8 cellular contexts compared by ENCODE assay signal in genomic region chr3:20930034-20930433, GRCh38.
DNase-seq lines count a peak whose midpoint lies in the region; ATAC-seq and TF ChIP-seq lines count a peak whose summit lies in the region.

No MANE protein-coding gene starts in this region.

- in situ Hi-C loops in KBM-7 (cut with MboI; ENCODE audit: low pct_unique_long_range_greater_than_20kb, low sequenced_read_pairs): no loop called here

- H3K9me3 ChIP-seq in right lobe of liver: no peaks in the 10 kb centered on the region

- TF ChIP-seq CTCF in GM06990 (IDR thresholded peaks at IDR 0.05; ENCODE audit: insufficient read depth, low read length, poor library complexity, severe bottlenecking) (peak; percentile 34), right lobe of liver (IDR thresholded peaks at IDR 0.05) (peak; percentile 46 to 71 (median 60))

- peaks cover 18% of the 10 kb centered on the region for H3K9me3 Mint-ChIP-seq in activated T-cell treated with anti-CD3 and anti-CD28 coated beads, Interleukin-2, amount 50 U/mL, for 24 hours

- intact Hi-C loops in right lobe of liver (cut with DNase I): no loop called here

- H3K36me3 ChIP-seq in GM06990 (ENCODE audit: control insufficient read depth, insufficient read depth, low read length) (no peaks in the 10 kb centered on the region), right lobe of liver (no peaks in the 10 kb centered on the region)

- ATAC-seq in right lobe of liver (peak; percentile 67 to 82 (median 80)), esophagus mucosa (no peak)

- H3K27me3 ChIP-seq in GM06990 (replicated peaks; ENCODE audit: control insufficient read depth, insufficient read depth, low read length) (no peaks in the 10 kb centered on the region), right lobe of liver (no peaks in the 10 kb centered on the region)

- no peaks in the 10 kb centered on the region for H3K27me3 Mint-ChIP-seq in activated T-cell treated with anti-CD3 and anti-CD28 coated beads, Interleukin-2, amount 50 U/mL, for 24 hours

- no peak overlapping the region for H3K27ac ChIP-seq in right lobe of liver

- no peaks in the 10 kb centered on the region for H3K4me1 ChIP-seq in right lobe of liver

- no peaks in the 10 kb centered on the region for H3K36me3 Mint-ChIP-seq in activated T-cell treated with anti-CD3 and anti-CD28 coated beads, Interleukin-2, amount 50 U/mL, for 24 hours (ENCODE audit: low read depth)

- no peak overlapping the region for H3K27ac Mint-ChIP-seq in activated T-cell treated with anti-CD3 and anti-CD28 coated beads, Interleukin-2, amount 50 U/mL, for 24 hours

- DNase-seq in GM06990 (ENCODE audit: extremely low read depth, insufficient read length) (no peak), KBM-7 (peak; percentile 3), astrocyte of the hippocampus (ENCODE audit: low read depth, low spot score) (peak; percentile 23), right lobe of liver (peak in 1 of 3 donors; percentile 48), CD1c-positive myeloid dendritic cell (ENCODE audit: extremely low spot score) (no peak)
- DNase-seq in activated CD4-positive, alpha-beta T cell treated with anti-CD3 and anti-CD28 coated beads, Interleukin-2, amount 50 U/mL, for 4 hours: no peak
- no peak for DNase-seq in activated T-cell treated with anti-CD3 and anti-CD28 coated beads, Interleukin-2, amount 50 U/mL, for 24 hours

- WGBS in right lobe of liver (ENCODE audit: insufficient coverage, low coverage, low lambda C conversion rate, missing lambda C conversion rate): 1% methylated on average over 3 of the region's 3 CpGs

- no peaks in the 10 kb centered on the region for H3K4me1 Mint-ChIP-seq in activated T-cell treated with anti-CD3 and anti-CD28 coated beads, Interleukin-2, amount 50 U/mL, for 24 hours (ENCODE audit: low read depth)

- TF ChIP-seq POLR2A in right lobe of liver (IDR thresholded peaks at IDR 0.05): no peak

- no peak overlapping the region for H3K4me3 Mint-ChIP-seq in activated T-cell treated with anti-CD3 and anti-CD28 coated beads, Interleukin-2, amount 50 U/mL, for 24 hours

- H3K4me3 ChIP-seq in GM06990 (replicated peaks; ENCODE audit: low read depth, low read length) (no peak overlapping the region), right lobe of liver (no peak overlapping the region)

Comparison
In these comparisons a context has a peak if more than half of its experiments do, and no peak if none do; other contexts are left out.
1. DNase-seq: peak in KBM-7 (single experiment) and astrocyte of the hippocampus (single experiment); none in GM06990 (single experiment), CD1c-positive myeloid dendritic cell (single experiment), activated CD4-positive, alpha-beta T cell treated with anti-CD3 and anti-CD28 coated beads, Interleukin-2, amount 50 U/mL, for 4 hours (0 of 2) and activated T-cell treated with anti-CD3 and anti-CD28 coated beads, Interleukin-2, amount 50 U/mL, for 24 hours (single experiment).